In genomic region chr2:8487461-8487932, GRCh38 we compare ENCODE assay signal across 1 cellular context.
TF ChIP-seq lines count a peak whose summit lies in the region.

No MANE protein-coding gene starts in this region.

TF ChIP-seq in SK-N-SH, 30 proteins besides CTCF, POLR2A, EP300 and RAD21 (continued from another document):
- TF ChIP-seq RXRA (IDR thresholded peaks at IDR 0.05; ENCODE audit: borderline replicate concordance, low read depth): no peak
- no peak for TF ChIP-seq NRF1 (IDR thresholded peaks at IDR 0.05; ENCODE audit: low read depth, low read length)
